In genomic region chr16:89573826-89574680, GRCh38 we compare ENCODE assay signal across 9 cellular contexts. TPM values are rescaled to one million over a fixed set of nuclear protein-coding genes. Genes with fewer than 3 reads are reported as not detected.
DNase-seq lines count a peak whose midpoint lies in the region; ATAC-seq and TF ChIP-seq lines count a peak whose summit lies in the region.
"Had no signal": no experiment of that assay in that cellular context is flagged by ENCODE, and none has a peak within 500 bp of the region (broad histone marks: within the 10 kb centered on the region; RNA-seq: fewer than 3 reads in every experiment).

No MANE protein-coding gene starts in this region.

- H3K27me3 Mint-ChIP-seq in effector memory CD8-positive, alpha-beta T cell: peaks cover 16 to 30% of the 10 kb centered on the region in 2 donors

- no peaks in the 10 kb centered on the region for H4K20me1 ChIP-seq in MM.1S (ENCODE audit: insufficient read depth, low read length)

- no peak overlapping the region for H3K9ac ChIP-seq in MM.1S (ENCODE audit: low read length)
- no peak overlapping the region for H3K9ac ChIP-seq in trophoblast cell (ENCODE audit: low read length)

- peaks cover 0 to 6% of the 10 kb centered on the region in 2 donors for H3K4me1 Mint-ChIP-seq in effector memory CD8-positive, alpha-beta T cell (ENCODE audit: low read depth in 2 of 2)

- H3K79me1 ChIP-seq in trophoblast cell (ENCODE audit: low read length): peaks cover 2% of the 10 kb centered on the region

- H3K36me3 Mint-ChIP-seq in effector memory CD8-positive, alpha-beta T cell (ENCODE audit: insufficient read depth): no peaks in the 10 kb centered on the region

- peak overlapping the region; percentile 41 for H3K14ac ChIP-seq in trophoblast cell (ENCODE audit: low read length)

- peak overlapping the region; percentile 28 for H3K18ac ChIP-seq in trophoblast cell (ENCODE audit: low read length)

- H3K9me3 ChIP-seq in MM.1S (replicated peaks; ENCODE audit: insufficient read depth, low read length) (no peaks in the 10 kb centered on the region), trophoblast cell (ENCODE audit: insufficient read depth, low read depth, low read length) (peaks cover 14% of the 10 kb centered on the region)

- H3K4me3 ChIP-seq in MM.1S (ENCODE audit: low read length) (no peak overlapping the region), trophoblast cell (ENCODE audit: low read depth, low read length) (no peak overlapping the region)

- no peak overlapping the region for H3K23ac ChIP-seq in trophoblast cell (ENCODE audit: low read length)

- H3K4ac ChIP-seq in trophoblast cell (ENCODE audit: low read depth, low read length): no peak overlapping the region

- H2AFZ ChIP-seq in MM.1S (ENCODE audit: low read length): no peak overlapping the region
- peak overlapping the region; percentile 1 for H2AFZ ChIP-seq in trophoblast cell (ENCODE audit: insufficient read depth, low read length, poor library complexity)

- H3K4me3 Mint-ChIP-seq in effector memory CD8-positive, alpha-beta T cell: peak overlapping the region; percentile 48 to 50

- no peaks in the 10 kb centered on the region for H3K4me1 ChIP-seq in MM.1S (ENCODE audit: low read length)
- H3K4me1 ChIP-seq in trophoblast cell (ENCODE audit: control insufficient read depth in 1 of 2, insufficient read depth in 2 of 2, low read length in 2 of 2): peaks cover 14 to 19% of the 10 kb centered on the region in 2 experiments

- H3K4me2 ChIP-seq in MM.1S (ENCODE audit: low read depth, low read length) (peak overlapping the region; percentile 59; the same call in 1 of the 2 replicates), trophoblast cell (ENCODE audit: low read length) (peak overlapping the region; percentile 42)

- H3K27ac ChIP-seq in MM.1S (ENCODE audit: low read length) (no peak overlapping the region), trophoblast cell (ENCODE audit: low read depth, low read length) (peak overlapping the region; percentile 58)

- DNase-seq in MM.1S (no peak), trophoblast cell (no peak), AML-193 (lab: John Stamatoyannopoulos, UW) (no peak), NCI-H82 treated with DMSO at 0.1 percent for 48 hours (lab: John Stamatoyannopoulos, UW; ENCODE audit: unreplicated experiment) (no peak)
- DNase-seq in effector memory CD8-positive, alpha-beta T cell: no peak
- DNase-seq: KG1 had no signal

- H3K36me3 ChIP-seq in MM.1S (replicated peaks; ENCODE audit: insufficient read depth, low read length): no peaks in the 10 kb centered on the region
- no peaks in the 10 kb centered on the region for H3K36me3 ChIP-seq in trophoblast cell (ENCODE audit: control insufficient read depth in 1 of 2, insufficient read depth in 2 of 2, low read length in 2 of 2)

- peak overlapping the region; percentile 13 for H4K12ac ChIP-seq in trophoblast cell (ENCODE audit: low read depth, low read length)

- peak overlapping the region; percentile 13 for H4K91ac ChIP-seq in trophoblast cell (ENCODE audit: low read depth, low read length)

- no peak for TF ChIP-seq CTCF in MM.1S (IDR thresholded peaks at IDR 0.05; ENCODE audit: low read length)

- peak overlapping the region; percentile 51 for H2BK12ac ChIP-seq in trophoblast cell (ENCODE audit: low read length)

- H3K27ac Mint-ChIP-seq in effector memory CD8-positive, alpha-beta T cell: no peak overlapping the region

- H2BK120ac ChIP-seq in trophoblast cell (ENCODE audit: insufficient read depth, low read length, poor library complexity): peak overlapping the region; percentile 23

- H3K9me2 ChIP-seq in MM.1S (replicated peaks; ENCODE audit: insufficient read depth, low read length): no peaks in the 10 kb centered on the region

- H3K27me3 ChIP-seq in MM.1S (replicated peaks; ENCODE audit: insufficient read depth, low read length) (0 out of 2 replicates have a peak, but pooled peaks cover 7% of the 10 kb centered on the region), trophoblast cell (ENCODE audit: insufficient read depth, low read length) (peaks cover 29% of the 10 kb centered on the region)

- H4K8ac ChIP-seq in trophoblast cell (ENCODE audit: low read depth, low read length): peak overlapping the region; percentile 44

- peak overlapping the region; percentile 16 for H2BK5ac ChIP-seq in trophoblast cell (ENCODE audit: low read depth, low read length, poor library complexity)

- H2AK5ac ChIP-seq in trophoblast cell (ENCODE audit: low read length): no peak overlapping the region

- H3K9me3 Mint-ChIP-seq in effector memory CD8-positive, alpha-beta T cell: no peaks in the 10 kb centered on the region

- ATAC-seq in GM19467 (IDR thresholded peaks at IDR 0.05; ENCODE audit: unreplicated experiment): peak; percentile 5
- no peak for ATAC-seq in effector memory CD8-positive, alpha-beta T cell (replicated peaks)
- ATAC-seq in GM21723 (IDR thresholded peaks at IDR 0.05; ENCODE audit: unreplicated experiment): no peak
- ATAC-seq: sciatic nerve had no signal

- H3F3A ChIP-seq in MM.1S (ENCODE audit: insufficient read depth, low read length): no peaks in the 10 kb centered on the region

- H3K79me2 ChIP-seq in MM.1S (ENCODE audit: low read length) (no peaks in the 10 kb centered on the region), trophoblast cell (ENCODE audit: control insufficient read depth, insufficient read depth, low read length, poor library complexity) (no peaks in the 10 kb centered on the region)

- no CpG with 5 or more reads among the region's 31 CpGs for WGBS in trophoblast cell (ENCODE audit: extremely low coverage, insufficient coverage, insufficient read length)

RNA-seq across cellular contexts. Expression of gene CPNE7, which starts 1.5 kb away (rescaled TPM):
- polyA plus RNA-seq in trophoblast cell (2013): 0.23 and 0.37 TPM in 2 replicates

RNA-seq across cellular contexts. Expression of gene RPL13, which starts 13.6 kb away (rescaled TPM):
- 2,265 and 2,343 TPM in 2 replicates for polyA plus RNA-seq in trophoblast cell (2013)

RNA-seq across cellular contexts. Expression of gene DPEP1, which starts 39.4 kb away (rescaled TPM):
- polyA plus RNA-seq in trophoblast cell (2013): 0.04 TPM in 1 of 2 replicates, not detected in the other
